Comparison of ENCODE assay signal across 10 cellular contexts in the genomic region with DNA sequence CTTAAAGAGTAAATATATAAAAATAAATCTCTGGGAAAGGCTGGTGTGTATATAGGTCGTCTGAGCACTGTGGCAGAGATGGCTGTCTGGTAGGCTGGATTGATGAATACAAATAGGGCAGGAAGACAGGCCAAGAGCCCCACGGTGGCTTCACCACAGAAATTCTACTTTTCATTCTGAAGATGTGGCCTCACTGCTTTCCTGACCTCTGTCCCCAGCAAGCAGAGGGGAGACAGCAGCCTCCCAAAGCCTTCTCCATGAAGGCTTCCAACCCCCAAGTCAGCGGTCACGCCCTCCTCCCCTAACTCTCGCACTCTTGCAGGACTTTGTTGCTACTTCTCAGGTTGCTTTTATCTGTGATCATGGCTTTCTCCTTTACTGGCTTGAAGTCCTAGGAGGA. TPM values are rescaled to one million over a fixed set of nuclear protein-coding genes. Genes with fewer than 3 reads are reported as not detected.
"Had no signal": no experiment of that assay in that cellular context is flagged by ENCODE, and none has a peak within 500 bp of the region (broad histone marks: within the 10 kb centered on the region; RNA-seq: fewer than 3 reads in every experiment).

No MANE protein-coding gene starts in this region.

- H3K9ac ChIP-seq: GM23248 had no signal

- H3K4me1 ChIP-seq: HAP-1 had no signal

- H3K27ac ChIP-seq: GM23248 had no signal

- H2AFZ ChIP-seq: GM23248, GM23338 had no signal

- H3K4me3 ChIP-seq: GM23248, GM23338, HAP-1 had no signal

- DNase-seq: GM23248, GOT3, H7, H9, HCEC 1CT, HFFc6 had no signal

- H3K9me3 ChIP-seq: HAP-1 had no signal

- H3K36me3 ChIP-seq: HAP-1 had no signal

- H3K4me2 ChIP-seq: GM23338 had no signal

RNA-seq across cellular contexts. Expression of a gene that starts 10.6 kb away (rescaled TPM):
- total RNA-seq: GM23248, GM23338, H4, H9, HFFc6 had no signal
- polyA plus RNA-seq: GM23248 had no signal

RNA-seq across cellular contexts. Expression of a gene that starts 13.4 kb away (rescaled TPM):
- total RNA-seq: GM23338, H1, H4, HFFc6 had no signal
- polyA plus RNA-seq: GM23248, GM23338 had no signal
